In the genomic region with DNA sequence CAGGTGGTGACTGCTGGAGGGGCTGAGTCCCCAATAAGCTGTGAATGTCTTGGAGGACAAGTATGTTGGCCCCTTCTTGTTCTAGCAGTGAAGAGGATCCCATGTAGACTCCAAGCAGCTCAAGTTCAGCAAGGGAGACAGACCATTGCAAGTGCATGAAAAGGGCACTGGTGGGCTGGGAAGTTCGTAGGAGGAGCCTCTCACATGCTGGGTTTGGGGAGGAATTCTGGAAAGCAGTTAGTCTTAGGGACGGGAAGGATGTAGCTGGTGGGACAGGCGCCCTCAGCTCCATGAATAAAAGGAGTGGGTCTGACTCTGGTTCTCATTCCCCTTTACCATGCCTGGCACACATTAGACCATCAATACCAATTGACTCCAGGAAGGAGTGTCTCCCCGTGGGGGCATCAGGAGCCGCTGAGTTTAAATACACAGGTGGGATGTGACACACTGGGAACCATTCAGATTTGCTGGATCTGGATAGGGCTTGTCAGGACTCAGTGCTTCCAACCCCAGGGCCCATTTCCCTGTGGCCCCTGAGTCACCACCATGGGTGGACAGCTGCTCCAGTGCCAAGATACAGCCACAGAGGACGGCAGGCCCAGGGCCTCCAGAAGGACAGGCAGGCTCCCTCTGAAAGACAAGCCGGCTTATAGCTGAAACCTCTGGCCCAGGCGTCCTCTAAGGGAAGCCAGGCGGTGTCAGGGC, we compare ENCODE assay signal across 1 cellular context.
TF ChIP-seq lines count a peak whose summit lies in the region.

No MANE protein-coding gene starts in this region.

TF ChIP-seq in GM12878, 131 proteins besides CTCF, POLR2A, EP300 and RAD21 (continued from another document):
- TF ChIP-seq FOXM1 (IDR thresholded peaks at IDR 0.05; ENCODE audit: low read depth, low read length) (no peak), GATAD2B (conservative IDR thresholded peaks at IDR 0.05; ENCODE audit: low read depth) (no peak)
- TF ChIP-seq, protein P1, sequence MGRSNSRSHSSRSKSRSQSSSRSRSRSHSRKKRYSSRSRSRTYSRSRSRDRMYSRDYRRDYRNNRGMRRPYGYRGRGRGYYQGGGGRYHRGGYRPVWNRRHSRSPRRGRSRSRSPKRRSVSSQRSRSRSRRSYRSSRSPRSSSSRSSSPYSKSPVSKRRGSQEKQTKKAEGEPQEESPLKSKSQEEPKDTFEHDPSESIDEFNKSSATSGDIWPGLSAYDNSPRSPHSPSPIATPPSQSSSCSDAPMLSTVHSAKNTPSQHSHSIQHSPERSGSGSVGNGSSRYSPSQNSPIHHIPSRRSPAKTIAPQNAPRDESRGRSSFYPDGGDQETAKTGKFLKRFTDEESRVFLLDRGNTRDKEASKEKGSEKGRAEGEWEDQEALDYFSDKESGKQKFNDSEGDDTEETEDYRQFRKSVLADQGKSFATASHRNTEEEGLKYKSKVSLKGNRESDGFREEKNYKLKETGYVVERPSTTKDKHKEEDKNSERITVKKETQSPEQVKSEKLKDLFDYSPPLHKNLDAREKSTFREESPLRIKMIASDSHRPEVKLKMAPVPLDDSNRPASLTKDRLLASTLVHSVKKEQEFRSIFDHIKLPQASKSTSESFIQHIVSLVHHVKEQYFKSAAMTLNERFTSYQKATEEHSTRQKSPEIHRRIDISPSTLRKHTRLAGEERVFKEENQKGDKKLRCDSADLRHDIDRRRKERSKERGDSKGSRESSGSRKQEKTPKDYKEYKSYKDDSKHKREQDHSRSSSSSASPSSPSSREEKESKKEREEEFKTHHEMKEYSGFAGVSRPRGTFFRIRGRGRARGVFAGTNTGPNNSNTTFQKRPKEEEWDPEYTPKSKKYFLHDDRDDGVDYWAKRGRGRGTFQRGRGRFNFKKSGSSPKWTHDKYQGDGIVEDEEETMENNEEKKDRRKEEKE (IDR thresholded peaks at IDR 0.05) = no peak
TF ChIP-seq in GM12878: peak in this region for 0.
